16 cellular contexts compared by ENCODE assay signal in the genomic region with DNA sequence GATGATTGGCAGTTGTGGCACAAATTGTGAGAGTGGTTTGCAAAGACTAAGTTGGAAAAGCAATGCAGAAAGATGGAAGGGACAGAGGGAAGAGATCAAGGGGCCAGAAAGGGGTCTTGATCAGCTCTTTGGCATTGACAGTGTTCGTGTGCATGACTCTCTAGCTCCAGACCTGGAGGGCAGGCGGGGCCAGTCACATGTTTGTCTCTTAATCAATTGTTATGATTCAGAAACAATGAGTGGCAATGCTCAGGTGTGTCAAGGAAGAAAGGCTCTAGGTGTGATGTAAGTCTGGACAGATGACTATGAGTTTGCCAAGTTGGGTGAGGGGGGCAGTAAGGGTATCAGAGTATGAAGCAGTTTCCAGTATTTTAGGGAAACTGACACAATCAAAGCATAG.
"Had no signal": no experiment of that assay in that cellular context is flagged by ENCODE, and none has a peak within 500 bp of the region (broad histone marks: within the 10 kb centered on the region; RNA-seq: fewer than 3 reads in every experiment).

No MANE protein-coding gene starts in this region.

- H3K4me3 Mint-ChIP-seq: nephron progenitor cell had no signal

- H3K9me3 Mint-ChIP-seq: naive B cell, nephron progenitor cell had no signal

- ATAC-seq: left cardiac atrium, left ventricle myocardium superior had no signal

- H3K36me3 Mint-ChIP-seq: naive B cell had no signal

- H3K27me3 Mint-ChIP-seq: naive B cell had no signal

- H3K27ac Mint-ChIP-seq: nephron progenitor cell had no signal

- DNase-seq: cerebellar nuclear complex; effector CD4-positive, alpha-beta T cell; esophagus squamous epithelium; foreskin fibroblast; kidney; left cardiac atrium; left ventricle myocardium superior; mesenchymal stem cell; midbrain; naive B cell; nephron progenitor cell; posterior cingulate gyrus; small intestine; stimulated activated CD4-positive, alpha-beta T cell treated with anti-CD3 and anti-CD28 coated beads, Interleukin-12 subunit alpha, Interleukin-12 subunit beta, amount 100 ng/mL, for 4 hours; stimulated activated naive CD4-positive, alpha-beta T cell treated with Interleukin-2 at 50 U/mL for 16 hours; trophoblast cell had no signal
